Comparison of ENCODE assay signal across 1 cellular context in the genomic region with DNA sequence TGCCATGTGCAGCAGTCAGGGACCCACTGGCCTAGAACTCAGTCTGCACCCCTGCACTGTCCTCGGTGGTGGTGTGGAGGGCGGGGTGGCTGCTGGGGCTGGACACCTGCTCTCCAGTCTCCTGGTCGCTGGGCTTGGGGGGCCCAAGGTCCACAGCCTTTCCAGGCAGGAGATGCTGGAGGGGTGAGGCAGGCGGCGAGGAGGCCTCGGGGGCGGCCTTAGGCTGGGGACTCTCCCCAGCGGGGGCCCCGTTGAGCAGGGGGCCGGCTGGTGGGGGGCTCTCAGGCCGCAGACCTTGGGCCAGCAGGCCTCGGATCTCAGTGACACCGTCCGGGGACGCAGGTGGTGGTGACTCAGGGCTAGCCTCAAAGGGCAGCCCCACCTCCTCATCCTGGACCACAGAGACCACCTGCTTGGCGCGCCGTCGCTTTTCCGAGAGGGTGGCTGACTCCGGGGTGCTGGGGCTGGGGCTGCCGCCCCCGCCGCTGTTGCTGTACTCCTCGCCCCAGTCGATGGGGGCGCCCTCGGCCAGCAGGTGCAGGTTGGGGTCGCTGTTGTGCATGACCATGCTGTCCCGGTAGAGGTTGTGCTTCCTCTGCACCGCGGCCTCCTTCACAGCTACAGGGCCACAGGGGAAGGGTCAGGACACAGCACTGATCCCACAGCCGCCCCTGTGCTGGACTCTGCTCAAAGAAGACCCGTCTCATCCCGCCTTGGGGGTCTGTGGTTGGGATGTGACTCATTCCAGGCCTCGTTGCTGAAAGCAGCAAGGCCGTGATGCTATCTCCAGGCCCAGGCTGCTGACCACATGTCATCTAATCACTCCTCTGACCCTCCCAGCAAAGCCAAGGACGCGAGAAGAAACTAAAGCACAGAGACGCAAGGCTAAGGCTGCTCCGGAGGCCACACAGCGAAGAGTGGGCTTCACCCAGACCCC.
TF ChIP-seq lines count a peak whose summit lies in the region.

No MANE protein-coding gene starts in this region.

TF ChIP-seq in K562, 482 proteins besides CTCF, POLR2A, EP300 and RAD21 (continued from another document):
- TF ChIP-seq ZBTB33 (CRISPR knock-in tag; IDR thresholded peaks at IDR 0.05) = peak; percentile 43; the same call in 1 of the 2 replicates
- TF ChIP-seq LCOR (CRISPR knock-in tag; IDR thresholded peaks at IDR 0.05) = no peak
- TF ChIP-seq ZFP36 (IDR thresholded peaks at IDR 0.05; ENCODE audit: low read depth, low read length, partially characterized antibody) = peak; percentile 89
- no peak for TF ChIP-seq ZNF224 (CRISPR knock-in tag; IDR thresholded peaks at IDR 0.05)
- no peak for TF ChIP-seq RUNX1 (IDR thresholded peaks at IDR 0.05; ENCODE audit: low read depth)
- TF ChIP-seq, protein P1, sequence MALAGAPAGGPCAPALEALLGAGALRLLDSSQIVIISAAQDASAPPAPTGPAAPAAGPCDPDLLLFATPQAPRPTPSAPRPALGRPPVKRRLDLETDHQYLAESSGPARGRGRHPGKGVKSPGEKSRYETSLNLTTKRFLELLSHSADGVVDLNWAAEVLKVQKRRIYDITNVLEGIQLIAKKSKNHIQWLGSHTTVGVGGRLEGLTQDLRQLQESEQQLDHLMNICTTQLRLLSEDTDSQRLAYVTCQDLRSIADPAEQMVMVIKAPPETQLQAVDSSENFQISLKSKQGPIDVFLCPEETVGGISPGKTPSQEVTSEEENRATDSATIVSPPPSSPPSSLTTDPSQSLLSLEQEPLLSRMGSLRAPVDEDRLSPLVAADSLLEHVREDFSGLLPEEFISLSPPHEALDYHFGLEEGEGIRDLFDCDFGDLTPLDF (CRISPR knock-in tag; IDR thresholded peaks at IDR 0.05) = no peak
- no peak for TF ChIP-seq ZKSCAN1 (IDR thresholded peaks at IDR 0.05; ENCODE audit: low read depth, low read length)
- TF ChIP-seq MYNN (IDR thresholded peaks at IDR 0.05) = no peak
- no peak for TF ChIP-seq MYNN (CRISPR knock-in tag; IDR thresholded peaks at IDR 0.05)
- no peak for TF ChIP-seq GATAD2A (IDR thresholded peaks at IDR 0.05)
- TF ChIP-seq IRF1 (CRISPR knock-in tag; IDR thresholded peaks at IDR 0.05; ENCODE audit: borderline replicate concordance) = no peak
- no peak for TF ChIP-seq HSF4 (CRISPR knock-in tag; IDR thresholded peaks at IDR 0.05; ENCODE audit: borderline replicate concordance)
- 0 out of 2 replicates have a peak, but pooled peaks have one; percentile 44 for TF ChIP-seq ZNF445 (CRISPR knock-in tag; IDR thresholded peaks at IDR 0.05; ENCODE audit: low read depth)
- peak; percentile 89 for TF ChIP-seq MYC (IDR thresholded peaks at IDR 0.05; ENCODE audit: low read depth, low read length)
- TF ChIP-seq MYC (CRISPR knock-in tag; IDR thresholded peaks at IDR 0.05; ENCODE audit: borderline replicate concordance, low read depth) = no peak
- no peak for TF ChIP-seq CREB1 (IDR thresholded peaks at IDR 0.05)
- no peak for TF ChIP-seq CREB1 (CRISPR knock-in tag; IDR thresholded peaks at IDR 0.05)
- no peak for TF ChIP-seq RBM17 (IDR thresholded peaks at IDR 0.05; ENCODE audit: borderline replicate concordance, low read depth, low read length)
- TF ChIP-seq MTF1 (CRISPR knock-in tag; IDR thresholded peaks at IDR 0.05; ENCODE audit: borderline replicate concordance) = no peak
- no peak for TF ChIP-seq CREB5 (CRISPR knock-in tag; IDR thresholded peaks at IDR 0.05)
- no peak for TF ChIP-seq ARID2 (IDR thresholded peaks at IDR 0.05)
- TF ChIP-seq POLR2H (tag; IDR thresholded peaks at IDR 0.05; ENCODE audit: low read depth) = no peak
- no peak for TF ChIP-seq PTRF (tag; IDR thresholded peaks at IDR 0.05)
TF ChIP-seq in K562: peak in this region for 102.
